ENCODE assay signal across 23 cellular contexts in the genomic region with DNA sequence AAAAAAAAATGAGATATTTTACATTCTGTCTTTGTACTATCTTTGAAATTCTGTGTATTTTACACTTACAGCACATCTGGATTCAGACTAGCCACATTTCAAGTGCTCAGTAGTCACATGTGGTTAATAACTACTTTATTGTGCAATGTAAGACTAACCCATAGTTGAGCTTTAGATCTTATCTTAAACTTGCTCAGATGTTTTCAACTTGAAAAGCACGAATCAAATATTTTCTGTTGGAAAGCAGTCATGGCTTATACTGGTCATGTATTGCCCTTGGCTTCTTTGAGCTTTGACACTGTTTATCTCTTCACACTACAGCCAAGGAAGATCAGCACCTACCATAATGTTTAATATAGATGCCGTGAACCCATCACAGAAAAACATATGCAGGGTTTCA. TPM values are rescaled to one million over a fixed set of nuclear protein-coding genes. Genes with fewer than 3 reads are reported as not detected.
DNase-seq lines count a peak whose midpoint lies in the region; ATAC-seq and TF ChIP-seq lines count a peak whose summit lies in the region.
"Had no signal": no experiment of that assay in that cellular context is flagged by ENCODE, and none has a peak within 500 bp of the region (broad histone marks: within the 10 kb centered on the region; RNA-seq: fewer than 3 reads in every experiment).

No MANE protein-coding gene starts in this region.

- ATAC-seq in GM21825 (IDR thresholded peaks at IDR 0.05; ENCODE audit: unreplicated experiment) (no peak), GM18519 (IDR thresholded peaks at IDR 0.05; ENCODE audit: low FRiP score, unreplicated experiment) (no peak)
- ATAC-seq: activated CD8-positive, alpha-beta T cell treated with anti-CD3 and anti-CD28 coated beads, Interleukin-2, amount 10 ng/mL, durations not matched to agents 7 days and 5 days; GM12878; lower lobe of right lung had no signal

- TF ChIP-seq POLR2A in erythroblast (IDR thresholded peaks at IDR 0.05; ENCODE audit: low read length), result peak; percentile 73

- TF ChIP-seq CTCF in mammary epithelial cell (conservative IDR thresholded peaks at IDR 0.05 in 1 of 2, IDR thresholded peaks at IDR 0.05 in 1 of 2; ENCODE audit: extremely low read depth in 1 of 2, insufficient read depth in 1 of 2, low read depth in 1 of 2, low read length in 2 of 2), result no peak
- no peak for TF ChIP-seq CTCF in MCF 10A (IDR thresholded peaks at IDR 0.05; ENCODE audit: unreplicated experiment)
- TF ChIP-seq CTCF in OCI-LY7 (conservative IDR thresholded peaks at IDR 0.05; ENCODE audit: low read length), result no peak

- DNase-seq in mammary epithelial cell (peak; percentile 35), MCF 10A (ENCODE audit: unreplicated experiment) (no peak), OCI-LY7 (ENCODE audit: low spot score) (no peak), erythroblast (lab: John Stamatoyannopoulos, UW) (peak; percentile 95 to 99), trophoblast cell (peak; percentile 9 to 88), amygdala (lab: John Stamatoyannopoulos, UW) (no peak)
- DNase-seq: 8988T; activated CD8-positive, alpha-beta T cell treated with anti-CD3 and anti-CD28 coated beads, Interleukin-2, amount 10 ng/mL, durations not matched to agents 7 days and 5 days; activated naive CD4-positive, alpha-beta T cell; activated T-cell treated with anti-CD3 and anti-CD28 coated beads, Interleukin-2, amount 50 U/mL, for 1 hour; caudate nucleus; GDM1; Kasumi-1; lower lobe of right lung; NCI-H1436; NCI-H526; nucleus accumbens; stimulated activated CD8-positive, alpha-beta memory T cell treated with anti-CD3 and anti-CD28 coated beads, Interleukin-4, amount 100 ng/mL, for 48 hours had no signal

- CTCF ChIA-PET in mammary epithelial cell (lab: Charles Lee; ENCODE audit: low non-redundant PET), result no interaction called here
- CTCF ChIA-PET in MCF 10A (lab: Yijun Ruan, JAX), result no interaction called here
- CTCF ChIA-PET in OCI-LY7 (lab: Charles Lee; ENCODE audit: unreplicated experiment), result no interaction called here

- no peaks in the 10 kb centered on the region for H3K9me2 ChIP-seq in OCI-LY7 (ENCODE audit: insufficient read depth, low read length)

- BruUV-seq in mammary epithelial cell (replicated peaks; lab: Mats Ljungman, UMichigan), result no TSS peak
- no TSS peak for BruUV-seq in MCF 10A (replicated peaks; lab: Mats Ljungman, UMichigan)
- TSS peak; percentile 16 for BruUV-seq in OCI-LY7 (replicated peaks; lab: Mats Ljungman, UMichigan)

- no peak overlapping the region for H4K91ac ChIP-seq in trophoblast cell (ENCODE audit: low read depth, low read length)

- POLR2A ChIA-PET in MCF 10A (lab: Yijun Ruan, JAX) (interaction anchor here (1.0 to 7.1 kb wide), 3 partner anchors 17 to 137 kb away, joined by 3 to 231 read pairs (median 4); a partner anchor contains a TSS), OCI-LY7 (lab: Charles Lee) (interaction anchor here (0.6 to 0.7 kb wide), 2 partner anchors 149 to 154 kb away, joined by 4 to 5 read pairs; no protein-coding TSS in a partner anchor)

- peaks cover 8% of the 10 kb centered on the region for H3K4me1 Mint-ChIP-seq in MCF 10A (ENCODE audit: insufficient read depth, unreplicated experiment)

- no peaks in the 10 kb centered on the region for H3K9me3 Mint-ChIP-seq in MCF 10A (ENCODE audit: unreplicated experiment)

- H3K14ac ChIP-seq in trophoblast cell (ENCODE audit: low read length), result no peak overlapping the region

- H3K9me3 ChIP-seq in mammary epithelial cell (replicated peaks; ENCODE audit: insufficient read depth, low read length), result no peaks in the 10 kb centered on the region
- H3K9me3 ChIP-seq in OCI-LY7 (ENCODE audit: low read length), result no peaks in the 10 kb centered on the region
- H3K9me3 ChIP-seq in trophoblast cell (ENCODE audit: insufficient read depth, low read depth, low read length), result no peaks in the 10 kb centered on the region
- H3K9me3 ChIP-seq: lower lobe of right lung, vagina had no signal

- peaks cover 54% of the 10 kb centered on the region for H3K36me3 Mint-ChIP-seq in MCF 10A (ENCODE audit: insufficient read depth, unreplicated experiment)

- H2AK5ac ChIP-seq in trophoblast cell (ENCODE audit: low read length), result no peak overlapping the region

- H3K27ac Mint-ChIP-seq in MCF 10A (ENCODE audit: low read depth, unreplicated experiment), result no peak overlapping the region

- H3K36me3 ChIP-seq in mammary epithelial cell (ENCODE audit: insufficient read depth, low read length), result peaks cover 13% of the 10 kb centered on the region
- H3K36me3 ChIP-seq in OCI-LY7 (ENCODE audit: insufficient read depth, low read length), result peaks cover 73% of the 10 kb centered on the region
- peaks cover 19 to 22% of the 10 kb centered on the region in 2 experiments for H3K36me3 ChIP-seq in trophoblast cell (ENCODE audit: control insufficient read depth in 1 of 2, insufficient read depth in 2 of 2, low read length in 2 of 2)

- H4K20me1 ChIP-seq in mammary epithelial cell (ENCODE audit: insufficient read depth, low read length), result no peaks in the 10 kb centered on the region
- no peaks in the 10 kb centered on the region for H4K20me1 ChIP-seq in OCI-LY7 (ENCODE audit: insufficient read depth, low read length)

- H4K12ac ChIP-seq in trophoblast cell (ENCODE audit: low read depth, low read length), result no peak overlapping the region

- no peak overlapping the region for H3K27ac ChIP-seq in mammary epithelial cell (ENCODE audit: insufficient read depth, low read depth, low read length)
- no peak overlapping the region for H3K27ac ChIP-seq in OCI-LY7 (ENCODE audit: low read depth, low read length, poor library complexity, severe bottlenecking)
- no peak overlapping the region for H3K27ac ChIP-seq in trophoblast cell (ENCODE audit: low read depth, low read length)
- H3K27ac ChIP-seq: lower lobe of right lung, vagina had no signal

- no peak overlapping the region for H3K23ac ChIP-seq in trophoblast cell (ENCODE audit: low read length)

- in situ Hi-C loops in mammary epithelial cell (cut with MboI; ENCODE audit: low sequenced_read_pairs in 2 of 2), result loop anchor here in 1 of 2 donors (25.0 kb wide), 1 partner anchor 132 kb away; a partner anchor contains a TSS

- peaks cover 8% of the 10 kb centered on the region for H3K79me1 ChIP-seq in trophoblast cell (ENCODE audit: low read length)

- H3K27me3 ChIP-seq in mammary epithelial cell (ENCODE audit: insufficient read depth, low read length), result no peaks in the 10 kb centered on the region
- H3K27me3 ChIP-seq in trophoblast cell (ENCODE audit: insufficient read depth, low read length), result no peaks in the 10 kb centered on the region
- H3K27me3 ChIP-seq: vagina had no signal

- H3K4me3 ChIP-seq in mammary epithelial cell (replicated peaks in 1 of 3; ENCODE audit: insufficient read depth in 1 of 3, low read depth in 2 of 3, low read length in 3 of 3) (no peak overlapping the region), OCI-LY7 (ENCODE audit: low read depth, low read length, poor library complexity, severe bottlenecking) (no peak overlapping the region), trophoblast cell (ENCODE audit: low read depth, low read length) (no peak overlapping the region)
- H3K4me3 ChIP-seq: GM12878, lower lobe of right lung, vagina had no signal

- no peak overlapping the region for H3K4me2 ChIP-seq in mammary epithelial cell (ENCODE audit: insufficient read depth, low read depth, low read length)
- no peak overlapping the region for H3K4me2 ChIP-seq in OCI-LY7 (ENCODE audit: low read length)
- H3K4me2 ChIP-seq in trophoblast cell (ENCODE audit: low read length), result no peak overlapping the region

- no peaks in the 10 kb centered on the region for H3K27me3 Mint-ChIP-seq in MCF 10A (ENCODE audit: insufficient read depth, unreplicated experiment)

- WGBS in mammary epithelial cell (ENCODE audit: low coverage, missing lambda C conversion rate), result 100% methylated on average over 2 of the region's 2 CpGs
- WGBS in trophoblast cell (ENCODE audit: extremely low coverage, insufficient coverage, insufficient read length), result no CpG with 5 or more reads among the region's 2 CpGs

- no peak overlapping the region for H2BK5ac ChIP-seq in trophoblast cell (ENCODE audit: low read depth, low read length, poor library complexity)

- no peak overlapping the region for H2AFZ ChIP-seq in mammary epithelial cell (ENCODE audit: low read depth, low read length)
- H2AFZ ChIP-seq in OCI-LY7 (ENCODE audit: low read length), result no peak overlapping the region
- H2AFZ ChIP-seq in trophoblast cell (ENCODE audit: insufficient read depth, low read length, poor library complexity), result no peak overlapping the region

- no peak overlapping the region for H3K18ac ChIP-seq in trophoblast cell (ENCODE audit: low read length)

- H3K4me1 ChIP-seq in mammary epithelial cell (ENCODE audit: insufficient read depth, low read length) (peaks cover 11% of the 10 kb centered on the region), OCI-LY7 (ENCODE audit: insufficient read depth, low read length, poor library complexity, severe bottlenecking) (peaks cover 14% of the 10 kb centered on the region), trophoblast cell (ENCODE audit: control insufficient read depth in 1 of 2, insufficient read depth in 2 of 2, low read length in 2 of 2) (peaks cover 2 to 3% of the 10 kb centered on the region in 2 experiments)

- H4K8ac ChIP-seq in trophoblast cell (ENCODE audit: low read depth, low read length), result no peak overlapping the region

- H3K4ac ChIP-seq in trophoblast cell (ENCODE audit: low read depth, low read length), result no peak overlapping the region

- H3K4me3 Mint-ChIP-seq in MCF 10A (ENCODE audit: unreplicated experiment), result no peak overlapping the region
- H3K4me3 Mint-ChIP-seq: activated CD8-positive, alpha-beta T cell treated with anti-CD3 and anti-CD28 coated beads, Interleukin-2, amount 10 ng/mL, durations not matched to agents 7 days and 5 days; CD14-positive monocyte had no signal

- no peak overlapping the region for H2BK120ac ChIP-seq in trophoblast cell (ENCODE audit: insufficient read depth, low read length, poor library complexity)

- H3K79me2 ChIP-seq in mammary epithelial cell (ENCODE audit: insufficient read depth, low read length) (peaks cover 90% of the 10 kb centered on the region), OCI-LY7 (ENCODE audit: insufficient read depth, low read depth, low read length) (peaks cover 65% of the 10 kb centered on the region), trophoblast cell (ENCODE audit: control insufficient read depth, insufficient read depth, low read length, poor library complexity) (peaks cover 12% of the 10 kb centered on the region)

- dilution Hi-C loops in mammary epithelial cell (cut with HindIII; ENCODE audit: low sequenced_read_pairs), result no loop called here

- intact Hi-C loops in mammary epithelial cell (cut with micrococcal nuclease), result no loop called here
- intact Hi-C loops in MCF 10A (cut with micrococcal nuclease), result loop anchor here (10.0 kb wide), 1 partner anchor 249 kb away; a partner anchor contains a TSS
- intact Hi-C loops in OCI-LY7 (cut with micrococcal nuclease; ENCODE audit: unreplicated experiment), result no loop called here

- no peak overlapping the region for H3K9ac ChIP-seq in mammary epithelial cell (ENCODE audit: insufficient read depth, low read length)
- H3K9ac ChIP-seq in trophoblast cell (ENCODE audit: low read length), result no peak overlapping the region

- H2BK12ac ChIP-seq in trophoblast cell (ENCODE audit: low read length), result no peak overlapping the region

RNA-seq across cellular contexts. Expression of a gene that starts 4.3 kb away (rescaled TPM):
- total RNA-seq in mammary epithelial cell (10 to 100 TPM; 34.5 to 43.6 TPM), MCF 10A (2022) (46.7 and 71.3 TPM in 2 replicates), OCI-LY7 (2022) (78.9 and 86.9 TPM in 2 replicates)
- 96.0 TPM for polyA plus RNA-seq in mammary epithelial cell
- 55.9 TPM for polyA minus RNA-seq in mammary epithelial cell
- 77.3 and 83.6 TPM in 2 replicates for total RNA-seq in OCI-LY7 (2014; rRNA removed; shearing (Covaris generic))
- polyA plus RNA-seq in trophoblast cell (2013), result 94.4 and 100.0 TPM in 2 replicates

Comparison
In these comparisons a context has a peak if more than half of its experiments do, and no peak if none do; other contexts are left out.
1. DNase-seq: peak in mammary epithelial cell (single experiment), erythroblast (2 of 2) and trophoblast cell (2 of 2); none in MCF 10A (single experiment), OCI-LY7 (single experiment) and amygdala (0 of 56).